34 cellular contexts compared by ENCODE assay signal in genomic region chr7:106984034-106984433, GRCh38.
"Had no signal": no experiment of that assay in that cellular context is flagged by ENCODE, and none has a peak within 500 bp of the region (broad histone marks: within the 10 kb centered on the region; RNA-seq: fewer than 3 reads in every experiment).

No MANE protein-coding gene starts in this region.

- H3K4me2 ChIP-seq: KMS-11 had no signal

- H3K4me3 ChIP-seq: MG63 had no signal

- H3K27ac ChIP-seq: KMS-11 had no signal

- H3K9ac ChIP-seq: KMS-11 had no signal

- H3K9me3 ChIP-seq: MG63 had no signal

- H3K36me3 ChIP-seq: MG63 had no signal

- DNase-seq: Kasumi-1, MG63, MM.1S, MV-4-11, NCI-H1048, NCI-H1092, NCI-H1092 treated with DMSO at 0.1 percent for 48 hours, NCI-H1105, NCI-H1105 treated with DMSO at 0.1 percent for 48 hours, NCI-H1417, NCI-H1417 treated with DMSO at 0.1 percent for 48 hours, NCI-H1436, NCI-H1436 treated with DMSO at 0.1 percent for 48 hours, NCI-H146, NCI-H1694, NCI-H1694 treated with DMSO at 0.1 percent for 48 hours, NCI-H187, NCI-H187 treated with DMSO at 0.1 percent for 48 hours, NCI-H1930, NCI-H2029, NCI-H2029 treated with DMSO at 0.1 percent for 48 hours, NCI-H2081, NCI-H2081 treated with DMSO at 0.1 percent for 48 hours, NCI-H2107, NCI-H2171, NCI-H2171 treated with DMSO at 0.1 percent for 48 hours, NCI-H2227 treated with DMSO at 0.1 percent for 48 hours, NCI-H226, NCI-H345, NCI-H446, NCI-H446 treated with DMSO at 0.1 percent for 48 hours, NCI-H510A, NCI-H510A treated with DMSO at 0.1 percent for 48 hours had no signal

- H3K27me3 ChIP-seq: MG63 had no signal
